ENCODE assay signal across 24 cellular contexts in genomic region chr10:92916433-92916832, GRCh38.
"Had no signal": no experiment of that assay in that cellular context is flagged by ENCODE, and none has a peak within 500 bp of the region (broad histone marks: within the 10 kb centered on the region; RNA-seq: fewer than 3 reads in every experiment).

No MANE protein-coding gene starts in this region.

- DNase-seq: activated CD4-positive, alpha-beta T cell treated with anti-CD3 and anti-CD28 coated beads for 4 hours; activated CD8-positive, alpha-beta memory T cell treated with anti-CD3 and anti-CD28 coated beads, Interleukin-2, amount 50 U/mL, for 48 hours; activated CD8-positive, alpha-beta T cell treated with anti-CD3 and anti-CD28 coated beads, Interleukin-2, amount 10 ng/mL, durations not matched to agents 7 days and 5 days; activated naive CD4-positive, alpha-beta T cell treated with anti-CD3 and anti-CD28 coated beads, Interleukin-2, amount 50 U/mL, for 16 hours; activated T-cell treated with anti-CD3 and anti-CD28 coated beads, Interleukin-2, amount 50 U/mL, for 1 hour; aorta; central memory CD4-positive, alpha-beta T cell; MG63; MV-4-11; NCI-H1092 treated with DMSO at 0.1 percent for 48 hours; NCI-H1417 treated with DMSO at 0.1 percent for 48 hours; NCI-H1694; NCI-H2029; NCI-H2107; NCI-H345; NCI-H510A; NCI-H526 treated with DMSO at 0.1 percent for 48 hours; NCI-H82; OCI-M1; RPMI8226; T-cell had no signal

- H3K4me3 ChIP-seq: MG63, SK-N-MC had no signal

- FAIRE-seq: bronchial epithelial cell had no signal

- H3K27me3 ChIP-seq: MG63 had no signal

- H3K27ac ChIP-seq: SK-N-MC, VCaP had no signal
